ENCODE assay signal across 1 cellular context in the genomic region with DNA sequence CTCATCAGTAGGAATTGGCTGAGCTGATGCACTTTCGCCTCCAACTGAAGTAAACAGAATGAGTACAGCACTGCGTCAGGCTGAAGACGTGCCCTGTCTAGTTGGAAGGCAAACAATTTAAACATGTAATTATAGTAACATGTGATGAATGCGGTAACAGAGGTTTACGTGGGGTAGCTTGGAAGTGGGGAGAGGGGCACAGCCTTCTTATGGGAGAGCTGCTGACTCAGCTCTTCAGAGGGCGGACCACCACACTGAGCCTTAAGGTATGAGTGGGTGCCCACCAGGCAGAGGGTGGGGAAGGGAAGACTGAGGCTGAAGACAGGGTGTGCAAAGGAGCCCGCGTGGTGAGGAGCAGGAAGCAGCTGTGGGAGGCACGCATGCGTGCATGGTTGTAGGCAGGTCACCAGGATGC.
TF ChIP-seq lines count a peak whose summit lies in the region.

No MANE protein-coding gene starts in this region.

TF ChIP-seq in IMR-90, 13 proteins besides CTCF, POLR2A, EP300 and RAD21:
- TF ChIP-seq MAFK (IDR thresholded peaks at IDR 0.05; ENCODE audit: low read depth, low read length) (peak; percentile 54), SMC3 (IDR thresholded peaks at IDR 0.05; ENCODE audit: low read depth, low read length) (no peak), CEBPB (IDR thresholded peaks at IDR 0.05; ENCODE audit: low read depth, low read length) (no peak)
- TF ChIP-seq, protein P1, sequence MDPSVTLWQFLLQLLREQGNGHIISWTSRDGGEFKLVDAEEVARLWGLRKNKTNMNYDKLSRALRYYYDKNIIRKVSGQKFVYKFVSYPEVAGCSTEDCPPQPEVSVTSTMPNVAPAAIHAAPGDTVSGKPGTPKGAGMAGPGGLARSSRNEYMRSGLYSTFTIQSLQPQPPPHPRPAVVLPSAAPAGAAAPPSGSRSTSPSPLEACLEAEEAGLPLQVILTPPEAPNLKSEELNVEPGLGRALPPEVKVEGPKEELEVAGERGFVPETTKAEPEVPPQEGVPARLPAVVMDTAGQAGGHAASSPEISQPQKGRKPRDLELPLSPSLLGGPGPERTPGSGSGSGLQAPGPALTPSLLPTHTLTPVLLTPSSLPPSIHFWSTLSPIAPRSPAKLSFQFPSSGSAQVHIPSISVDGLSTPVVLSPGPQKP (IDR thresholded peaks at IDR 0.05; ENCODE audit: borderline replicate concordance, low read depth, low read length) = no peak
